Comparison of ENCODE assay signal across 1 cellular context in genomic region chr6:31862344-31863235, GRCh38.
TF ChIP-seq lines count a peak whose summit lies in the region.

Gene NEU1, minus strand, starts transcription at chr6:31862821. Its CDS starts 45 bp downstream, at chr6:31862776.

TF ChIP-seq in GM23338, 12 proteins besides CTCF, POLR2A, EP300 and RAD21:
- TF ChIP-seq, protein P1, sequence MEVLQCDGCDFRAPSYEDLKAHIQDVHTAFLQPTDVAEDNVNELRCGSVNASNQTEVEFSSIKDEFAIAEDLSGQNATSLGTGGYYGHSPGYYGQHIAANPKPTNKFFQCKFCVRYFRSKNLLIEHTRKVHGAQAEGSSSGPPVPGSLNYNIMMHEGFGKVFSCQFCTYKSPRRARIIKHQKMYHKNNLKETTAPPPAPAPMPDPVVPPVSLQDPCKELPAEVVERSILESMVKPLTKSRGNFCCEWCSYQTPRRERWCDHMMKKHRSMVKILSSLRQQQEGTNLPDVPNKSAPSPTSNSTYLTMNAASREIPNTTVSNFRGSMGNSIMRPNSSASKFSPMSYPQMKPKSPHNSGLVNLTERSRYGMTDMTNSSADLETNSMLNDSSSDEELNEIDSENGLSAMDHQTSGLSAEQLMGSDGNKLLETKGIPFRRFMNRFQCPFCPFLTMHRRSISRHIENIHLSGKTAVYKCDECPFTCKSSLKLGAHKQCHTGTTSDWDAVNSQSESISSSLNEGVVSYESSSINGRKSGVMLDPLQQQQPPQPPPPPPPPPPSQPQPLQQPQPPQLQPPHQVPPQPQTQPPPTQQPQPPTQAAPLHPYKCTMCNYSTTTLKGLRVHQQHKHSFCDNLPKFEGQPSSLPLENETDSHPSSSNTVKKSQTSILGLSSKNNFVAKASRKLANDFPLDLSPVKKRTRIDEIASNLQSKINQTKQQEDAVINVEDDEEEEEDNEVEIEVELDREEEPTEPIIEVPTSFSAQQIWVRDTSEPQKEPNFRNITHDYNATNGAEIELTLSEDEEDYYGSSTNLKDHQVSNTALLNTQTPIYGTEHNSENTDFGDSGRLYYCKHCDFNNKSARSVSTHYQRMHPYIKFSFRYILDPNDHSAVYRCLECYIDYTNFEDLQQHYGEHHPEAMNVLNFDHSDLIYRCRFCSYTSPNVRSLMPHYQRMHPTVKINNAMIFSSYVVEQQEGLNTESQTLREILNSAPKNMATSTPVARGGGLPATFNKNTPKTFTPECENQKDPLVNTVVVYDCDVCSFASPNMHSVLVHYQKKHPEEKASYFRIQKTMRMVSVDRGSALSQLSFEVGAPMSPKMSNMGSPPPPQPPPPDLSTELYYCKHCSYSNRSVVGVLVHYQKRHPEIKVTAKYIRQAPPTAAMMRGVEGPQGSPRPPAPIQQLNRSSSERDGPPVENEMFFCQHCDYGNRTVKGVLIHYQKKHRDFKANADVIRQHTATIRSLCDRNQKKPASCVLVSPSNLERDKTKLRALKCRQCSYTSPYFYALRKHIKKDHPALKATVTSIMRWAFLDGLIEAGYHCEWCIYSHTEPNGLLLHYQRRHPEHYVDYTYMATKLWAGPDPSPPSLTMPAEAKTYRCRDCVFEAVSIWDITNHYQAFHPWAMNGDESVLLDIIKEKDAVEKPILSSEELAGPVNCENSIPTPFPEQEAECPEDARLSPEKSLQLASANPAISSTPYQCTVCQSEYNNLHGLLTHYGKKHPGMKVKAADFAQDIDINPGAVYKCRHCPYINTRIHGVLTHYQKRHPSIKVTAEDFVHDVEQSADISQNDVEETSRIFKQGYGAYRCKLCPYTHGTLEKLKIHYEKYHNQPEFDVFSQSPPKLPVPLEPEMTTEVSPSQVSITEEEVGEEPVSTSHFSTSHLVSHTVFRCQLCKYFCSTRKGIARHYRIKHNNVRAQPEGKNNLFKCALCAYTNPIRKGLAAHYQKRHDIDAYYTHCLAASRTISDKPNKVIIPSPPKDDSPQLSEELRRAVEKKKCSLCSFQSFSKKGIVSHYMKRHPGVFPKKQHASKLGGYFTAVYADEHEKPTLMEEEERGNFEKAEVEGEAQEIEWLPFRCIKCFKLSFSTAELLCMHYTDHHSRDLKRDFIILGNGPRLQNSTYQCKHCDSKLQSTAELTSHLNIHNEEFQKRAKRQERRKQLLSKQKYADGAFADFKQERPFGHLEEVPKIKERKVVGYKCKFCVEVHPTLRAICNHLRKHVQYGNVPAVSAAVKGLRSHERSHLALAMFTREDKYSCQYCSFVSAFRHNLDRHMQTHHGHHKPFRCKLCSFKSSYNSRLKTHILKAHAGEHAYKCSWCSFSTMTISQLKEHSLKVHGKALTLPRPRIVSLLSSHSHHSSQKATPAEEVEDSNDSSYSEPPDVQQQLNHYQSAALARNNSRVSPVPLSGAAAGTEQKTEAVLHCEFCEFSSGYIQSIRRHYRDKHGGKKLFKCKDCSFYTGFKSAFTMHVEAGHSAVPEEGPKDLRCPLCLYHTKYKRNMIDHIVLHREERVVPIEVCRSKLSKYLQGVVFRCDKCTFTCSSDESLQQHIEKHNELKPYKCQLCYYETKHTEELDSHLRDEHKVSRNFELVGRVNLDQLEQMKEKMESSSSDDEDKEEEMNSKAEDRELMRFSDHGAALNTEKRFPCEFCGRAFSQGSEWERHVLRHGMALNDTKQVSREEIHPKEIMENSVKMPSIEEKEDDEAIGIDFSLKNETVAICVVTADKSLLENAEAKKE (CRISPR knock-in tag; IDR thresholded peaks at IDR 0.05): no peak
- no peak for TF ChIP-seq EZH2 (IDR thresholded peaks at IDR 0.05; ENCODE audit: low read depth, unreplicated experiment)
- TF ChIP-seq ZNF114 (CRISPR knock-in tag; IDR thresholded peaks at IDR 0.05): no peak
- no peak for TF ChIP-seq EZH2phosphoT487 (IDR thresholded peaks at IDR 0.05; ENCODE audit: unreplicated experiment)
- peak; percentile 91 for TF ChIP-seq POLR2AphosphoS5 (IDR thresholded peaks at IDR 0.05; ENCODE audit: low read depth)
- TF ChIP-seq CREB1 (CRISPR knock-in tag; IDR thresholded peaks at IDR 0.05; ENCODE audit: low read depth): peak; percentile 89
- TF ChIP-seq, protein P2, sequence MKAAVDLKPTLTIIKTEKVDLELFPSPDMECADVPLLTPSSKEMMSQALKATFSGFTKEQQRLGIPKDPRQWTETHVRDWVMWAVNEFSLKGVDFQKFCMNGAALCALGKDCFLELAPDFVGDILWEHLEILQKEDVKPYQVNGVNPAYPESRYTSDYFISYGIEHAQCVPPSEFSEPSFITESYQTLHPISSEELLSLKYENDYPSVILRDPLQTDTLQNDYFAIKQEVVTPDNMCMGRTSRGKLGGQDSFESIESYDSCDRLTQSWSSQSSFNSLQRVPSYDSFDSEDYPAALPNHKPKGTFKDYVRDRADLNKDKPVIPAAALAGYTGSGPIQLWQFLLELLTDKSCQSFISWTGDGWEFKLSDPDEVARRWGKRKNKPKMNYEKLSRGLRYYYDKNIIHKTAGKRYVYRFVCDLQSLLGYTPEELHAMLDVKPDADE (IDR thresholded peaks at IDR 0.05): peak; percentile 30; the same call in 1 of the 2 replicates
- TF ChIP-seq NANOG (IDR thresholded peaks at IDR 0.05; ENCODE audit: borderline replicate concordance): no peak
- no peak for TF ChIP-seq ZNF331 (CRISPR knock-in tag; IDR thresholded peaks at IDR 0.05; ENCODE audit: low read depth)
- TF ChIP-seq, protein P3, sequence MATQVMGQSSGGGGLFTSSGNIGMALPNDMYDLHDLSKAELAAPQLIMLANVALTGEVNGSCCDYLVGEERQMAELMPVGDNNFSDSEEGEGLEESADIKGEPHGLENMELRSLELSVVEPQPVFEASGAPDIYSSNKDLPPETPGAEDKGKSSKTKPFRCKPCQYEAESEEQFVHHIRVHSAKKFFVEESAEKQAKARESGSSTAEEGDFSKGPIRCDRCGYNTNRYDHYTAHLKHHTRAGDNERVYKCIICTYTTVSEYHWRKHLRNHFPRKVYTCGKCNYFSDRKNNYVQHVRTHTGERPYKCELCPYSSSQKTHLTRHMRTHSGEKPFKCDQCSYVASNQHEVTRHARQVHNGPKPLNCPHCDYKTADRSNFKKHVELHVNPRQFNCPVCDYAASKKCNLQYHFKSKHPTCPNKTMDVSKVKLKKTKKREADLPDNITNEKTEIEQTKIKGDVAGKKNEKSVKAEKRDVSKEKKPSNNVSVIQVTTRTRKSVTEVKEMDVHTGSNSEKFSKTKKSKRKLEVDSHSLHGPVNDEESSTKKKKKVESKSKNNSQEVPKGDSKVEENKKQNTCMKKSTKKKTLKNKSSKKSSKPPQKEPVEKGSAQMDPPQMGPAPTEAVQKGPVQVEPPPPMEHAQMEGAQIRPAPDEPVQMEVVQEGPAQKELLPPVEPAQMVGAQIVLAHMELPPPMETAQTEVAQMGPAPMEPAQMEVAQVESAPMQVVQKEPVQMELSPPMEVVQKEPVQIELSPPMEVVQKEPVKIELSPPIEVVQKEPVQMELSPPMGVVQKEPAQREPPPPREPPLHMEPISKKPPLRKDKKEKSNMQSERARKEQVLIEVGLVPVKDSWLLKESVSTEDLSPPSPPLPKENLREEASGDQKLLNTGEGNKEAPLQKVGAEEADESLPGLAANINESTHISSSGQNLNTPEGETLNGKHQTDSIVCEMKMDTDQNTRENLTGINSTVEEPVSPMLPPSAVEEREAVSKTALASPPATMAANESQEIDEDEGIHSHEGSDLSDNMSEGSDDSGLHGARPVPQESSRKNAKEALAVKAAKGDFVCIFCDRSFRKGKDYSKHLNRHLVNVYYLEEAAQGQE (IDR thresholded peaks at IDR 0.05; ENCODE audit: unreplicated experiment): no peak
- TF ChIP-seq STAT1 (IDR thresholded peaks at IDR 0.05; ENCODE audit: unreplicated experiment): no peak
- no peak for TF ChIP-seq JUNB (IDR thresholded peaks at IDR 0.05; ENCODE audit: unreplicated experiment)
